ENCODE assay signal across 1 cellular context in the genomic region with DNA sequence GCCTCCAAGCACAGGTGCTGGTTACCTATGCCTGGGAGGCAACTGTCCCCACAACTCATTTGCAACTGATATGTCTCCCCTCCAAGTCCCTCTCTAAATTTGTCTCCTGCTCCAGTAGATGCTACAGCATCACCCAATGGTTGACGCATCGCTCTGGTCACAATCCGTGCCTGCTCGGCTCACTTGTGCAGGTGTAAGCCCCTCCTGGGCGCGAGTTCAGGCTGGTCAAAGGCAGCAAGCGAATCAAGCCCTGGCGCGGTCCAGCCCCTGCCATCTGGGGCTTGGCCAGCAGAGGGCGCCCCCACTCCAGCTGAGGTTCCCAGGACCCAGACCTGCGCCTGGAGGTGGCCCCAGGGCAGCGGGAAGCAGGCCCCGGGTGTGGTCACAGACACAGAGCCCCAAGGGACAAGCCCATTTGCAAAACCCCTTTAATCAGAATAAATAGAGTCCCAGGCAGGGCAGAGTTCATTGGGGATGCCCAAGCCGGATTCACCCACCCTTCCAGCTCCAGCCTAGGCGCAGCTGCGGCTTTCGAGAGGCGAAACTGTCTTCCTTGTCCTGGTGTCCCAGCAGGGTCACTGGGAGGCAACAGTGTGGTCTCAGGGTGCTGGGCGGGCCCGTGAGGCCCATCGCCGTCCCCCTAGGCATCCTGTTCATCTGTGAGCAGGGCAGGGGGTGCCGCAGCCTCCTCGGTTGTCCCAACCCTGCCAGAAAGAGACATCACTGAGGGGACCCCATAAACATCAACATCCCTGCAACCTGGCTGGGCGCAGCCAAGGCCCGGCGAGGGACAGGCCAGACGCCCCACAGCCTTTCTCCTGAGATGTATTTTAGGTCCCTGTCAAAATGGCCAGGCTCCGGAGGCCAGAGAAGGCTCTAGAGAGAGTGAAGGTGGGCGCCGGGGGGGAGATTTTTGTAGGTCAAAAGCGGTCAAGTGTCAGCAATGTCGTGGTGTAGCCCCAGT.
TF ChIP-seq lines count a peak whose summit lies in the region.

No MANE protein-coding gene starts in this region.

TF ChIP-seq in GM12878, 131 proteins besides CTCF, POLR2A, EP300 and RAD21 (continues in another document):
- TF ChIP-seq SP1 (IDR thresholded peaks at IDR 0.05; ENCODE audit: low read depth, low read length): no peak
- TF ChIP-seq IRF4 (IDR thresholded peaks at IDR 0.05; ENCODE audit: low read depth, low read length): no peak
- TF ChIP-seq, protein P1, sequence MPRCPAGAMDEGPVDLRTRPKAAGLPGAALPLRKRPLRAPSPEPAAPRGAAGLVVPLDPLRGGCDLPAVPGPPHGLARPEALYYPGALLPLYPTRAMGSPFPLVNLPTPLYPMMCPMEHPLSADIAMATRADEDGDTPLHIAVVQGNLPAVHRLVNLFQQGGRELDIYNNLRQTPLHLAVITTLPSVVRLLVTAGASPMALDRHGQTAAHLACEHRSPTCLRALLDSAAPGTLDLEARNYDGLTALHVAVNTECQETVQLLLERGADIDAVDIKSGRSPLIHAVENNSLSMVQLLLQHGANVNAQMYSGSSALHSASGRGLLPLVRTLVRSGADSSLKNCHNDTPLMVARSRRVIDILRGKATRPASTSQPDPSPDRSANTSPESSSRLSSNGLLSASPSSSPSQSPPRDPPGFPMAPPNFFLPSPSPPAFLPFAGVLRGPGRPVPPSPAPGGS (IDR thresholded peaks at IDR 0.05; ENCODE audit: borderline replicate concordance, insufficient read depth, low read depth, low read length, poor library complexity, severe bottlenecking): peak; percentile 31
- no peak for TF ChIP-seq ZNF24 (IDR thresholded peaks at IDR 0.05)
- TF ChIP-seq EGR1 (IDR thresholded peaks at IDR 0.05; ENCODE audit: borderline replicate concordance in 1 of 2, low read depth in 2 of 2, low read length in 2 of 2): no peak
- TF ChIP-seq, protein P2, sequence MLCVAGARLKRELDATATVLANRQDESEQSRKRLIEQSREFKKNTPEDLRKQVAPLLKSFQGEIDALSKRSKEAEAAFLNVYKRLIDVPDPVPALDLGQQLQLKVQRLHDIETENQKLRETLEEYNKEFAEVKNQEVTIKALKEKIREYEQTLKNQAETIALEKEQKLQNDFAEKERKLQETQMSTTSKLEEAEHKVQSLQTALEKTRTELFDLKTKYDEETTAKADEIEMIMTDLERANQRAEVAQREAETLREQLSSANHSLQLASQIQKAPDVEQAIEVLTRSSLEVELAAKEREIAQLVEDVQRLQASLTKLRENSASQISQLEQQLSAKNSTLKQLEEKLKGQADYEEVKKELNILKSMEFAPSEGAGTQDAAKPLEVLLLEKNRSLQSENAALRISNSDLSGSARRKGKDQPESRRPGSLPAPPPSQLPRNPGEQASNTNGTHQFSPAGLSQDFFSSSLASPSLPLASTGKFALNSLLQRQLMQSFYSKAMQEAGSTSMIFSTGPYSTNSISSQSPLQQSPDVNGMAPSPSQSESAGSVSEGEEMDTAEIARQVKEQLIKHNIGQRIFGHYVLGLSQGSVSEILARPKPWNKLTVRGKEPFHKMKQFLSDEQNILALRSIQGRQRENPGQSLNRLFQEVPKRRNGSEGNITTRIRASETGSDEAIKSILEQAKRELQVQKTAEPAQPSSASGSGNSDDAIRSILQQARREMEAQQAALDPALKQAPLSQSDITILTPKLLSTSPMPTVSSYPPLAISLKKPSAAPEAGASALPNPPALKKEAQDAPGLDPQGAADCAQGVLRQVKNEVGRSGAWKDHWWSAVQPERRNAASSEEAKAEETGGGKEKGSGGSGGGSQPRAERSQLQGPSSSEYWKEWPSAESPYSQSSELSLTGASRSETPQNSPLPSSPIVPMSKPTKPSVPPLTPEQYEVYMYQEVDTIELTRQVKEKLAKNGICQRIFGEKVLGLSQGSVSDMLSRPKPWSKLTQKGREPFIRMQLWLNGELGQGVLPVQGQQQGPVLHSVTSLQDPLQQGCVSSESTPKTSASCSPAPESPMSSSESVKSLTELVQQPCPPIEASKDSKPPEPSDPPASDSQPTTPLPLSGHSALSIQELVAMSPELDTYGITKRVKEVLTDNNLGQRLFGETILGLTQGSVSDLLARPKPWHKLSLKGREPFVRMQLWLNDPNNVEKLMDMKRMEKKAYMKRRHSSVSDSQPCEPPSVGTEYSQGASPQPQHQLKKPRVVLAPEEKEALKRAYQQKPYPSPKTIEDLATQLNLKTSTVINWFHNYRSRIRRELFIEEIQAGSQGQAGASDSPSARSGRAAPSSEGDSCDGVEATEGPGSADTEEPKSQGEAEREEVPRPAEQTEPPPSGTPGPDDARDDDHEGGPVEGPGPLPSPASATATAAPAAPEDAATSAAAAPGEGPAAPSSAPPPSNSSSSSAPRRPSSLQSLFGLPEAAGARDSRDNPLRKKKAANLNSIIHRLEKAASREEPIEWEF (IDR thresholded peaks at IDR 0.05; ENCODE audit: insufficient replicate concordance, low read depth, low read length): no peak
- TF ChIP-seq HDGF (IDR thresholded peaks at IDR 0.05): peak; percentile 90
- TF ChIP-seq, protein P3, sequence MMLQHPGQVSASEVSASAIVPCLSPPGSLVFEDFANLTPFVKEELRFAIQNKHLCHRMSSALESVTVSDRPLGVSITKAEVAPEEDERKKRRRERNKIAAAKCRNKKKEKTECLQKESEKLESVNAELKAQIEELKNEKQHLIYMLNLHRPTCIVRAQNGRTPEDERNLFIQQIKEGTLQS (IDR thresholded peaks at IDR 0.05; ENCODE audit: borderline replicate concordance, extremely low read depth, low read depth, low read length): no peak
- TF ChIP-seq, protein P4, sequence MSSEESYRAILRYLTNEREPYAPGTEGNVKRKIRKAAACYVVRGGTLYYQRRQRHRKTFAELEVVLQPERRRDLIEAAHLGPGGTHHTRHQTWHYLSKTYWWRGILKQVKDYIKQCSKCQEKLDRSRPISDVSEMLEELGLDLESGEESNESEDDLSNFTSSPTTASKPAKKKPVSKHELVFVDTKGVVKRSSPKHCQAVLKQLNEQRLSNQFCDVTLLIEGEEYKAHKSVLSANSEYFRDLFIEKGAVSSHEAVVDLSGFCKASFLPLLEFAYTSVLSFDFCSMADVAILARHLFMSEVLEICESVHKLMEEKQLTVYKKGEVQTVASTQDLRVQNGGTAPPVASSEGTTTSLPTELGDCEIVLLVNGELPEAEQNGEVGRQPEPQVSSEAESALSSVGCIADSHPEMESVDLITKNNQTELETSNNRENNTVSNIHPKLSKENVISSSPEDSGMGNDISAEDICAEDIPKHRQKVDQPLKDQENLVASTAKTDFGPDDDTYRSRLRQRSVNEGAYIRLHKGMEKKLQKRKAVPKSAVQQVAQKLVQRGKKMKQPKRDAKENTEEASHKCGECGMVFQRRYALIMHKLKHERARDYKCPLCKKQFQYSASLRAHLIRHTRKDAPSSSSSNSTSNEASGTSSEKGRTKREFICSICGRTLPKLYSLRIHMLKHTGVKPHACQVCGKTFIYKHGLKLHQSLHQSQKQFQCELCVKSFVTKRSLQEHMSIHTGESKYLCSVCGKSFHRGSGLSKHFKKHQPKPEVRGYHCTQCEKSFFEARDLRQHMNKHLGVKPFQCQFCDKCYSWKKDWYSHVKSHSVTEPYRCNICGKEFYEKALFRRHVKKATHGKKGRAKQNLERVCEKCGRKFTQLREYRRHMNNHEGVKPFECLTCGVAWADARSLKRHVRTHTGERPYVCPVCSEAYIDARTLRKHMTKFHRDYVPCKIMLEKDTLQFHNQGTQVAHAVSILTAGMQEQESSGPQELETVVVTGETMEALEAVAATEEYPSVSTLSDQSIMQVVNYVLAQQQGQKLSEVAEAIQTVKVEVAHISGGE (CRISPR knock-in tag; IDR thresholded peaks at IDR 0.05): no peak
- no peak for TF ChIP-seq SREBF2 (IDR thresholded peaks at IDR 0.05; ENCODE audit: low read length)
- TF ChIP-seq BCL11A (IDR thresholded peaks at IDR 0.05; ENCODE audit: low read depth, low read length): no peak
- no peak for TF ChIP-seq MXI1 (IDR thresholded peaks at IDR 0.05; ENCODE audit: low read depth, low read length)
- TF ChIP-seq SMARCA5 (IDR thresholded peaks at IDR 0.05): peak; percentile 58
- no peak for TF ChIP-seq ZBED1 (IDR thresholded peaks at IDR 0.05; ENCODE audit: borderline replicate concordance)
- peak; percentile 41; the same call in 1 of the 2 replicates for TF ChIP-seq RUNX3 (IDR thresholded peaks at IDR 0.05; ENCODE audit: low read length)
- peak; percentile 70; the same call in 1 of the 2 replicates for TF ChIP-seq POLR2AphosphoS2 (IDR thresholded peaks at IDR 0.05; ENCODE audit: low read depth, low read length)
- no peak for TF ChIP-seq ETV6 (conservative IDR thresholded peaks at IDR 0.05 in 1 of 2, IDR thresholded peaks at IDR 0.05 in 1 of 2; ENCODE audit: borderline replicate concordance in 1 of 2, low read depth in 1 of 2)
- TF ChIP-seq TCF7 (IDR thresholded peaks at IDR 0.05; ENCODE audit: borderline replicate concordance): no peak
- TF ChIP-seq CBX5 (IDR thresholded peaks at IDR 0.05; ENCODE audit: low read depth): no peak
- no peak for TF ChIP-seq SREBF1 (IDR thresholded peaks at IDR 0.05; ENCODE audit: low read length)
- TF ChIP-seq ZNF207 (IDR thresholded peaks at IDR 0.05; ENCODE audit: borderline replicate concordance): no peak
- peak; percentile 18; the same call in 1 of the 2 replicates for TF ChIP-seq FOXM1 (IDR thresholded peaks at IDR 0.05; ENCODE audit: low read depth, low read length)
- no peak for TF ChIP-seq PAX8 (IDR thresholded peaks at IDR 0.05)
- peak; percentile 77; the same call in 1 of the 2 replicates for TF ChIP-seq RB1 (IDR thresholded peaks at IDR 0.05; ENCODE audit: borderline replicate concordance)
- TF ChIP-seq, protein P5, sequence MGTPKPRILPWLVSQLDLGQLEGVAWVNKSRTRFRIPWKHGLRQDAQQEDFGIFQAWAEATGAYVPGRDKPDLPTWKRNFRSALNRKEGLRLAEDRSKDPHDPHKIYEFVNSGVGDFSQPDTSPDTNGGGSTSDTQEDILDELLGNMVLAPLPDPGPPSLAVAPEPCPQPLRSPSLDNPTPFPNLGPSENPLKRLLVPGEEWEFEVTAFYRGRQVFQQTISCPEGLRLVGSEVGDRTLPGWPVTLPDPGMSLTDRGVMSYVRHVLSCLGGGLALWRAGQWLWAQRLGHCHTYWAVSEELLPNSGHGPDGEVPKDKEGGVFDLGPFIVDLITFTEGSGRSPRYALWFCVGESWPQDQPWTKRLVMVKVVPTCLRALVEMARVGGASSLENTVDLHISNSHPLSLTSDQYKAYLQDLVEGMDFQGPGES (IDR thresholded peaks at IDR 0.05): no peak
- no peak for TF ChIP-seq ZNF622 (IDR thresholded peaks at IDR 0.05)
- TF ChIP-seq ZZZ3 (IDR thresholded peaks at IDR 0.05; ENCODE audit: control insufficient read depth, insufficient read length, low read depth): no peak
- 0 out of 2 replicates have a peak, but pooled peaks have one; percentile 46 for TF ChIP-seq NR2F1 (conservative IDR thresholded peaks at IDR 0.05)
- TF ChIP-seq BRCA1 (IDR thresholded peaks at IDR 0.05; ENCODE audit: low read depth, low read length): no peak
- no peak for TF ChIP-seq NRF1 (conservative IDR thresholded peaks at IDR 0.05; ENCODE audit: low read depth, low read length)
- no peak for TF ChIP-seq CHD2 (IDR thresholded peaks at IDR 0.05; ENCODE audit: borderline replicate concordance, low read depth, low read length)
- TF ChIP-seq SMC3 (IDR thresholded peaks at IDR 0.05; ENCODE audit: borderline replicate concordance, low read length): peak; percentile 92
- TF ChIP-seq WRNIP1 (IDR thresholded peaks at IDR 0.05; ENCODE audit: borderline replicate concordance, low read depth, low read length): no peak
- no peak for TF ChIP-seq KLF5 (IDR thresholded peaks at IDR 0.05; ENCODE audit: partially characterized antibody)
- TF ChIP-seq, protein P6, sequence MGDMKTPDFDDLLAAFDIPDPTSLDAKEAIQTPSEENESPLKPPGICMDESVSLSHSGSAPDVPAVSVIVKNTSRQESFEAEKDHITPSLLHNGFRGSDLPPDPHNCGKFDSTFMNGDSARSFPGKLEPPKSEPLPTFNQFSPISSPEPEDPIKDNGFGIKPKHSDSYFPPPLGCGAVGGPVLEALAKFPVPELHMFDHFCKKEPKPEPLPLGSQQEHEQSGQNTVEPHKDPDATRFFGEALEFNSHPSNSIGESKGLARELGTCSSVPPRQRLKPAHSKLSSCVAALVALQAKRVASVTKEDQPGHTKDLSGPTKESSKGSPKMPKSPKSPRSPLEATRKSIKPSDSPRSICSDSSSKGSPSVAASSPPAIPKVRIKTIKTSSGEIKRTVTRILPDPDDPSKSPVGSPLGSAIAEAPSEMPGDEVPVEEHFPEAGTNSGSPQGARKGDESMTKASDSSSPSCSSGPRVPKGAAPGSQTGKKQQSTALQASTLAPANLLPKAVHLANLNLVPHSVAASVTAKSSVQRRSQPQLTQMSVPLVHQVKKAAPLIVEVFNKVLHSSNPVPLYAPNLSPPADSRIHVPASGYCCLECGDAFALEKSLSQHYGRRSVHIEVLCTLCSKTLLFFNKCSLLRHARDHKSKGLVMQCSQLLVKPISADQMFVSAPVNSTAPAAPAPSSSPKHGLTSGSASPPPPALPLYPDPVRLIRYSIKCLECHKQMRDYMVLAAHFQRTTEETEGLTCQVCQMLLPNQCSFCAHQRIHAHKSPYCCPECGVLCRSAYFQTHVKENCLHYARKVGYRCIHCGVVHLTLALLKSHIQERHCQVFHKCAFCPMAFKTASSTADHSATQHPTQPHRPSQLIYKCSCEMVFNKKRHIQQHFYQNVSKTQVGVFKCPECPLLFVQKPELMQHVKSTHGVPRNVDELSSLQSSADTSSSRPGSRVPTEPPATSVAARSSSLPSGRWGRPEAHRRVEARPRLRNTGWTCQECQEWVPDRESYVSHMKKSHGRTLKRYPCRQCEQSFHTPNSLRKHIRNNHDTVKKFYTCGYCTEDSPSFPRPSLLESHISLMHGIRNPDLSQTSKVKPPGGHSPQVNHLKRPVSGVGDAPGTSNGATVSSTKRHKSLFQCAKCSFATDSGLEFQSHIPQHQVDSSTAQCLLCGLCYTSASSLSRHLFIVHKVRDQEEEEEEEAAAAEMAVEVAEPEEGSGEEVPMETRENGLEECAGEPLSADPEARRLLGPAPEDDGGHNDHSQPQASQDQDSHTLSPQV (IDR thresholded peaks at IDR 0.05): no peak
- TF ChIP-seq, protein P7, sequence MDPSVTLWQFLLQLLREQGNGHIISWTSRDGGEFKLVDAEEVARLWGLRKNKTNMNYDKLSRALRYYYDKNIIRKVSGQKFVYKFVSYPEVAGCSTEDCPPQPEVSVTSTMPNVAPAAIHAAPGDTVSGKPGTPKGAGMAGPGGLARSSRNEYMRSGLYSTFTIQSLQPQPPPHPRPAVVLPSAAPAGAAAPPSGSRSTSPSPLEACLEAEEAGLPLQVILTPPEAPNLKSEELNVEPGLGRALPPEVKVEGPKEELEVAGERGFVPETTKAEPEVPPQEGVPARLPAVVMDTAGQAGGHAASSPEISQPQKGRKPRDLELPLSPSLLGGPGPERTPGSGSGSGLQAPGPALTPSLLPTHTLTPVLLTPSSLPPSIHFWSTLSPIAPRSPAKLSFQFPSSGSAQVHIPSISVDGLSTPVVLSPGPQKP (IDR thresholded peaks at IDR 0.05; ENCODE audit: low read depth, low read length): no peak
- TF ChIP-seq SMAD1 (IDR thresholded peaks at IDR 0.05; ENCODE audit: low read depth, partially characterized antibody): no peak
